ENCODE assay signal across 17 cellular contexts in the genomic region with DNA sequence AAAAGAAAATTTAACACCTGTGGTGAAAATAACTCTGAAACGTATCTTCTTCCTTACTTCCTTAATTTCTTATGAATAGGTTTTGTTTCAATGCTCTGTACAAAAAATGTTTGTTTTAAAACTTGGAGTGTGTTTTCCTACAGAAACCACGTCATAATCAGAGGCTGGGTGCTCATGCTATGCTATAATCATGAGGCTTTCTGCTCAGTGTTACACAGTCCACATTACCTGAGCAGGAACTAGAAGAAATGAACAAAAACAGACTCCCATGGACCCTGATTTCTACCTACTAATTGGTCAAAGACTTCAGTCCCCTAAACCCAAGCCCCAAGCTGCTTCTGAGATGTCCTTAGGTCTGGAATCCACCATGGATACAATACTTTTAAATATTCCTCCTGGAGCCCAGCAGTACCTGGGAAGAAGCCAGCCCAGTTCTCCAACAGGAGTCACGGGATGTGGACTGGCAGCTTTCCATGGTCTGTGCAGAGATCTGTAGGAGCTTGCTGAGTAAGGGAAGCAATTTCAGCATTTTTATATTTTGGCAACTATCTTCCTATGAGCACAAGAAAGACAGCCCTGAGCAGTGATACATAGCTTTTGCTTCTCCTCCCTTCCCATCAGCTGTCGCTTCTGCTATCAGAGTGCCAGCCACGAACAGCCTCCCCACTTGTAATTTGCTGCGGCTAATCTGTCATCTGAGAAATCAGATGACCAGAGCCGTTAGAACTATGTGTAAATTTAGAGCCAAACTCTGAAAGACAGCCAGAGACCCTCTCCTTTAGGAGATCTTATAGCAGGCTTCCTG.
DNase-seq lines count a peak whose midpoint lies in the region; ATAC-seq and TF ChIP-seq lines count a peak whose summit lies in the region.
"Had no signal": no experiment of that assay in that cellular context is flagged by ENCODE, and none has a peak within 500 bp of the region (broad histone marks: within the 10 kb centered on the region; RNA-seq: fewer than 3 reads in every experiment).

No MANE protein-coding gene starts in this region.

- CTCF ChIA-PET in activated naive CD4-positive, alpha-beta T cell treated with anti-CD3 and anti-CD28 coated beads, Interleukin-2, amount 10 ng/mL, durations not matched to agents 7 days and 5 days (lab: Charles Lee), result no interaction called here

- ATAC-seq in right cardiac atrium, result peak; percentile 73 to 76
- no peak for ATAC-seq in HG02840 (IDR thresholded peaks at IDR 0.05; ENCODE audit: low FRiP score, unreplicated experiment)
- ATAC-seq: activated T-helper 17 cell treated with anti-CD3 and anti-CD28 coated beads, Interleukin-2, amount 50 U/mL, for 72 hours; natural killer cell had no signal

- no peak overlapping the region for H3K4me3 ChIP-seq in LNCaP clone FGC (ENCODE audit: low read depth, low read length)
- H3K4me3 ChIP-seq in astrocyte of the cerebellum (ENCODE audit: low read depth, low read length), result no peak overlapping the region
- no peak overlapping the region for H3K4me3 ChIP-seq in right cardiac atrium (ENCODE audit: low read length)
- H3K4me3 ChIP-seq in foreskin fibroblast (ENCODE audit: low read depth in 1 of 2, low read length in 2 of 2), result no peak overlapping the region
- H3K4me3 ChIP-seq: breast epithelium, HAP-1 had no signal

- WGBS in right cardiac atrium, result 11% methylated on average over 7 of the region's 7 CpGs

- in situ Hi-C loops in astrocyte of the cerebellum (cut with HindIII; ENCODE audit: low sequenced_read_pairs), result no loop called here

- H3K9me3 Mint-ChIP-seq in activated naive CD4-positive, alpha-beta T cell treated with anti-CD3 and anti-CD28 coated beads, Interleukin-2, amount 10 ng/mL, durations not matched to agents 7 days and 5 days, result no peaks in the 10 kb centered on the region
- peaks cover 4% of the 10 kb centered on the region for H3K9me3 Mint-ChIP-seq in osteocyte (ENCODE audit: unreplicated experiment)
- H3K9me3 Mint-ChIP-seq: activated T-helper 17 cell treated with anti-CD3 and anti-CD28 coated beads, Interleukin-2, amount 50 U/mL, for 72 hours had no signal

- intact Hi-C loops in right cardiac atrium (cut with DNase I), result no loop called here

- H3K27me3 Mint-ChIP-seq in activated naive CD4-positive, alpha-beta T cell treated with anti-CD3 and anti-CD28 coated beads, Interleukin-2, amount 10 ng/mL, durations not matched to agents 7 days and 5 days, result no peaks in the 10 kb centered on the region
- H3K27me3 Mint-ChIP-seq in osteocyte (ENCODE audit: unreplicated experiment), result peaks cover 5% of the 10 kb centered on the region

- DNase-seq in LNCaP clone FGC (ENCODE audit: low read depth) (peak; percentile 67), astrocyte of the cerebellum (ENCODE audit: low read depth) (peak; percentile 59), right cardiac atrium (peak; percentile 49 to 78 (median 65)), renal cortical epithelial cell (ENCODE audit: low read depth) (peak; percentile 48), osteocyte (ENCODE audit: extremely low spot score, unreplicated experiment) (no peak), foreskin fibroblast (no peak)
- DNase-seq in activated naive CD4-positive, alpha-beta T cell treated with anti-CD3 and anti-CD28 coated beads, Interleukin-2, amount 10 ng/mL, durations not matched to agents 7 days and 5 days, result no peak
- DNase-seq: activated CD4-positive, alpha-beta T cell treated with anti-CD3 and anti-CD28 coated beads, Interleukin-2, amount 50 U/mL, for 4 hours; glutamatergic neuron; KBM-7; natural killer cell; SHP77 treated with DMSO at 0.1 percent for 48 hours; T1000 had no signal

- H3K4me1 Mint-ChIP-seq in activated naive CD4-positive, alpha-beta T cell treated with anti-CD3 and anti-CD28 coated beads, Interleukin-2, amount 10 ng/mL, durations not matched to agents 7 days and 5 days, result no peaks in the 10 kb centered on the region
- H3K4me1 Mint-ChIP-seq in osteocyte (ENCODE audit: unreplicated experiment), result no peaks in the 10 kb centered on the region
- H3K4me1 Mint-ChIP-seq: activated T-helper 17 cell treated with anti-CD3 and anti-CD28 coated beads, Interleukin-2, amount 50 U/mL, for 72 hours; natural killer cell had no signal

- peak overlapping the region; percentile 3 for H3K27ac ChIP-seq in right cardiac atrium (ENCODE audit: low read length)
- H3K27ac ChIP-seq: breast epithelium had no signal

- H3K4me1 ChIP-seq in right cardiac atrium (ENCODE audit: control insufficient read depth, insufficient read depth, low read length), result no peaks in the 10 kb centered on the region
- H3K4me1 ChIP-seq: breast epithelium, HAP-1 had no signal

- no peak overlapping the region for H3K27ac Mint-ChIP-seq in activated naive CD4-positive, alpha-beta T cell treated with anti-CD3 and anti-CD28 coated beads, Interleukin-2, amount 10 ng/mL, durations not matched to agents 7 days and 5 days
- H3K27ac Mint-ChIP-seq in osteocyte (ENCODE audit: unreplicated experiment), result no peak overlapping the region
- H3K27ac Mint-ChIP-seq: activated T-helper 17 cell treated with anti-CD3 and anti-CD28 coated beads, Interleukin-2, amount 50 U/mL, for 72 hours; natural killer cell had no signal

- H3K27me3 ChIP-seq in right cardiac atrium (ENCODE audit: control insufficient read depth, insufficient read depth), result no peaks in the 10 kb centered on the region
- H3K27me3 ChIP-seq: breast epithelium had no signal

- no peak overlapping the region for H3K4me3 Mint-ChIP-seq in activated naive CD4-positive, alpha-beta T cell treated with anti-CD3 and anti-CD28 coated beads, Interleukin-2, amount 10 ng/mL, durations not matched to agents 7 days and 5 days
- H3K4me3 Mint-ChIP-seq in osteocyte (ENCODE audit: unreplicated experiment), result no peak overlapping the region
- H3K4me3 Mint-ChIP-seq: activated T-helper 17 cell treated with anti-CD3 and anti-CD28 coated beads, Interleukin-2, amount 50 U/mL, for 72 hours; natural killer cell had no signal

- TF ChIP-seq CTCF in LNCaP clone FGC (IDR thresholded peaks at IDR 0.05; ENCODE audit: control insufficient read depth, extremely low read depth, insufficient read depth) (no peak), astrocyte of the cerebellum (IDR thresholded peaks at IDR 0.05; ENCODE audit: low read depth, low read length, missing control alignments) (no peak), osteocyte (IDR thresholded peaks at IDR 0.05) (no peak), foreskin fibroblast (IDR thresholded peaks at IDR 0.05; ENCODE audit: low read depth, low read length) (no peak)

- H3K9me3 ChIP-seq in right cardiac atrium (ENCODE audit: control insufficient read depth, low read length), result no peaks in the 10 kb centered on the region
- H3K9me3 ChIP-seq: breast epithelium, HAP-1 had no signal

- no peaks in the 10 kb centered on the region for H3K36me3 Mint-ChIP-seq in activated naive CD4-positive, alpha-beta T cell treated with anti-CD3 and anti-CD28 coated beads, Interleukin-2, amount 10 ng/mL, durations not matched to agents 7 days and 5 days
- H3K36me3 Mint-ChIP-seq in osteocyte (ENCODE audit: unreplicated experiment), result no peaks in the 10 kb centered on the region
- H3K36me3 Mint-ChIP-seq: natural killer cell had no signal

Comparison
In these comparisons a context has a peak if more than half of its experiments do, and no peak if none do; other contexts are left out.
1. DNase-seq: peak in LNCaP clone FGC (single experiment), astrocyte of the cerebellum (single experiment), right cardiac atrium (3 of 3) and renal cortical epithelial cell (single experiment); none in activated naive CD4-positive, alpha-beta T cell treated with anti-CD3 and anti-CD28 coated beads, Interleukin-2, amount 10 ng/mL, durations not matched to agents 7 days and 5 days (single experiment), osteocyte (single experiment) and foreskin fibroblast (0 of 2).